In genomic region chr11:123630126-123630531, GRCh38 we compare ENCODE assay signal across 17 cellular contexts. TPM values are rescaled to one million over a fixed set of nuclear protein-coding genes. Genes with fewer than 3 reads are reported as not detected.
DNase-seq lines count a peak whose midpoint lies in the region; ATAC-seq and TF ChIP-seq lines count a peak whose summit lies in the region.
"Had no signal": no experiment of that assay in that cellular context is flagged by ENCODE, and none has a peak within 500 bp of the region (broad histone marks: within the 10 kb centered on the region; RNA-seq: fewer than 3 reads in every experiment).

No MANE protein-coding gene starts in this region.

- intact Hi-C loops in adrenal gland (cut with DNase I): no loop called here

- no peaks in the 10 kb centered on the region for H3K9me3 Mint-ChIP-seq in nephron
- H3K9me3 Mint-ChIP-seq in stimulated activated effector memory CD8-positive, alpha-beta T cell treated with anti-CD3 and anti-CD28 coated beads, Interleukin-12 subunit alpha, Interleukin-12 subunit beta, amount 100 ng/mL, for 72 hours: no peaks in the 10 kb centered on the region
- H3K9me3 Mint-ChIP-seq: CD8-positive, alpha-beta memory T cell had no signal

- TF ChIP-seq POLR2A in adrenal gland (IDR thresholded peaks at IDR 0.05): no peak

- peak overlapping the region in 1 of 3 experiments; percentile 7 for H3K4me3 Mint-ChIP-seq in nephron
- H3K4me3 Mint-ChIP-seq in stimulated activated effector memory CD8-positive, alpha-beta T cell treated with anti-CD3 and anti-CD28 coated beads, Interleukin-12 subunit alpha, Interleukin-12 subunit beta, amount 100 ng/mL, for 72 hours: no peak overlapping the region
- H3K4me3 Mint-ChIP-seq: CD8-positive, alpha-beta memory T cell had no signal

- peak; percentile 55 for DNase-seq in D341Med (ENCODE audit: low spot score)
- DNase-seq in GM23248: no peak
- DNase-seq in adrenal gland: peak in 4 of 7 donors; percentile 43 to 60 (median 52)
- no peak for DNase-seq in stimulated activated effector memory CD8-positive, alpha-beta T cell treated with anti-CD3 and anti-CD28 coated beads, Interleukin-12 subunit alpha, Interleukin-12 subunit beta, amount 100 ng/mL, for 72 hours (ENCODE audit: low spot score in 2 of 2)
- DNase-seq in epidermal melanocyte (ENCODE audit: insufficient read length, low spot score): no peak
- DNase-seq: CD8-positive, alpha-beta memory T cell; MV-4-11; NCI-H1417 treated with DMSO at 0.1 percent for 48 hours; NCI-H2081; NCI-H2227 treated with DMSO at 0.1 percent for 48 hours; NCI-H526 treated with DMSO at 0.1 percent for 48 hours; PC-9 had no signal

- peaks cover 18% of the 10 kb centered on the region for H3K4me1 ChIP-seq in GM23248 (ENCODE audit: insufficient read depth)
- H3K4me1 ChIP-seq in adrenal gland (replicated peaks in 1 of 2): peaks cover 10 to 27% of the 10 kb centered on the region in 2 donors

- no peaks in the 10 kb centered on the region for H3K9me2 ChIP-seq in GM23248 (ENCODE audit: insufficient read depth)

- no peaks in the 10 kb centered on the region for H3K79me2 ChIP-seq in GM23248 (ENCODE audit: insufficient read depth)

- H2AFZ ChIP-seq in GM23248: no peak overlapping the region
- H2AFZ ChIP-seq: PC-9 had no signal

- H4K20me1 ChIP-seq in GM23248 (ENCODE audit: insufficient read depth): peaks cover 4% of the 10 kb centered on the region; the same call in 1 of the 2 replicates

- no peak overlapping the region for H3K4me2 ChIP-seq in GM23248 (ENCODE audit: unreplicated experiment)
- H3K4me2 ChIP-seq: PC-9 had no signal

- H3K27me3 ChIP-seq in GM23248 (replicated peaks; ENCODE audit: insufficient read depth): peaks cover 6% of the 10 kb centered on the region; the same call in 1 of the 2 replicates
- no peaks in the 10 kb centered on the region for H3K27me3 ChIP-seq in adrenal gland

- TF ChIP-seq CTCF in adrenal gland (IDR thresholded peaks at IDR 0.05) (no peak), nephron (IDR thresholded peaks at IDR 0.05; ENCODE audit: unreplicated experiment in 3 of 3) (no peak)

- in situ Hi-C loops in GM23248 (cut with MboI): no loop called here

- peak overlapping the region; percentile 24 to 71 (median 68) for H3K27ac Mint-ChIP-seq in nephron
- no peak overlapping the region for H3K27ac Mint-ChIP-seq in stimulated activated effector memory CD8-positive, alpha-beta T cell treated with anti-CD3 and anti-CD28 coated beads, Interleukin-12 subunit alpha, Interleukin-12 subunit beta, amount 100 ng/mL, for 72 hours

- peak overlapping the region; percentile 35; the same call in 1 of the 2 replicates for H3K27ac ChIP-seq in GM23248
- peak overlapping the region; percentile 20 to 82 (median 67) for H3K27ac ChIP-seq in adrenal gland
- H3K27ac ChIP-seq: PC-9 had no signal

- H3K27me3 Mint-ChIP-seq in nephron (ENCODE audit: low read depth): no peaks in the 10 kb centered on the region

- WGBS in GM23248 (ENCODE audit: low coverage in 1 of 2, low lambda C conversion rate in 2 of 2, missing lambda C conversion rate in 2 of 2), 2 experiments: 37 to 39% methylated on average over 2 of the region's 2 CpGs
- 7 to 27% (median 25%) methylated on average over 2 of the region's 2 CpGs for WGBS in adrenal gland, 4 donors

- peaks cover 30% of the 10 kb centered on the region for H3K4me1 Mint-ChIP-seq in nephron
- no peaks in the 10 kb centered on the region for H3K4me1 Mint-ChIP-seq in stimulated activated effector memory CD8-positive, alpha-beta T cell treated with anti-CD3 and anti-CD28 coated beads, Interleukin-12 subunit alpha, Interleukin-12 subunit beta, amount 100 ng/mL, for 72 hours
- H3K4me1 Mint-ChIP-seq: CD8-positive, alpha-beta memory T cell had no signal

- H3K36me3 ChIP-seq in GM23248 (ENCODE audit: low read depth) (no peaks in the 10 kb centered on the region), adrenal gland (replicated peaks in 1 of 2) (peaks cover 0 to 3% of the 10 kb centered on the region in 2 donors)

- H3K4me3 ChIP-seq in GM23248: no peak overlapping the region
- no peak overlapping the region for H3K4me3 ChIP-seq in adrenal gland
- H3K4me3 ChIP-seq: GM12878, PC-9 had no signal

- peaks cover 25% of the 10 kb centered on the region for H3F3A ChIP-seq in GM23248 (ENCODE audit: insufficient read depth)

- H3K9ac ChIP-seq in GM23248: no peak overlapping the region

- peaks cover 4% of the 10 kb centered on the region for H3K36me3 Mint-ChIP-seq in nephron (ENCODE audit: low read depth)
- no peaks in the 10 kb centered on the region for H3K36me3 Mint-ChIP-seq in stimulated activated effector memory CD8-positive, alpha-beta T cell treated with anti-CD3 and anti-CD28 coated beads, Interleukin-12 subunit alpha, Interleukin-12 subunit beta, amount 100 ng/mL, for 72 hours

- H3K9me3 ChIP-seq in GM23248 (ENCODE audit: low read depth) (no peaks in the 10 kb centered on the region), adrenal gland (replicated peaks in 1 of 3) (no peaks in the 10 kb centered on the region)

- no peak for ATAC-seq in stimulated activated effector memory CD8-positive, alpha-beta T cell treated with anti-CD3 and anti-CD28 coated beads, Interleukin-12 subunit alpha, Interleukin-12 subunit beta, amount 100 ng/mL, for 72 hours
- ATAC-seq in GM18502 (IDR thresholded peaks at IDR 0.05; ENCODE audit: poor library complexity, unreplicated experiment): no peak
- ATAC-seq in HG03095 (IDR thresholded peaks at IDR 0.05; ENCODE audit: unreplicated experiment): no peak
- ATAC-seq: GM12878, HCT116 had no signal

RNA-seq across cellular contexts. Expression of gene SCN3B, which starts 24.3 kb away (rescaled TPM):
- total RNA-seq in GM23248 (2014; rRNA removed; shearing (Covaris generic)): not detected in 2 replicates
- 0.09 and 0.33 TPM in 2 replicates for polyA plus RNA-seq in GM23248 (2016; fragmentation: Nextera tagmentation; extraction: Ambion mirVana)
- 1 to 10 TPM in 4 of 8 donors, under 1 TPM in 3, not detected in 1; 0.36 to 9.5 (median 1.7) TPM for total RNA-seq in adrenal gland
- 10 to 100 TPM in 1 of 3 donors, 1 to 10 TPM in 2; 2.3 to 10.5 (median 7.0) TPM for polyA plus RNA-seq in adrenal gland
- total RNA-seq: CD8-positive, alpha-beta memory T cell; GM12878; PC-9 had no signal

Comparison
In these comparisons a context has a peak if more than half of its experiments do, and no peak if none do; other contexts are left out.
1. DNase-seq: peak in D341Med (single experiment) and adrenal gland (4 of 7); none in GM23248 (single experiment), stimulated activated effector memory CD8-positive, alpha-beta T cell treated with anti-CD3 and anti-CD28 coated beads, Interleukin-12 subunit alpha, Interleukin-12 subunit beta, amount 100 ng/mL, for 72 hours (0 of 2) and epidermal melanocyte (single experiment).